29 cellular contexts compared by ENCODE assay signal in genomic region chr5:103293719-103294118, GRCh38.
"Had no signal": no experiment of that assay in that cellular context is flagged by ENCODE, and none has a peak within 500 bp of the region (broad histone marks: within the 10 kb centered on the region; RNA-seq: fewer than 3 reads in every experiment).

No MANE protein-coding gene starts in this region.

- H3K27ac Mint-ChIP-seq: activated CD4-positive, alpha-beta T cell treated with anti-CD3 and anti-CD28 coated beads for 36 hours; activated CD4-positive, alpha-beta T cell treated with anti-CD3 and anti-CD28 coated beads, Interleukin-2, amount 10 ng/mL, durations not matched to agents 7 days and 5 days; activated CD8-positive, alpha-beta T cell treated with anti-CD3 and anti-CD28 coated beads, Interleukin-2, amount 10 ng/mL, durations not matched to agents 7 days and 5 days; activated naive CD4-positive, alpha-beta T cell treated with anti-CD3 and anti-CD28 coated beads, Interleukin-2, amount 10 ng/mL, durations not matched to agents 7 days and 5 days; activated naive CD8-positive, alpha-beta T cell; activated naive CD8-positive, alpha-beta T cell treated with anti-CD3 and anti-CD28 coated beads, Interleukin-2, amount 50 U/mL, for 24 hours; T-helper 1 cell treated with Interleukin-12 subunit alpha and Interleukin-12 subunit beta and Interleukin-4 antibody, amounts not matched to agents 30 μg/mL and 1 μg/mL, for 36 hours; T-helper 2 cell treated with Interferon-gamma antibody and Interleukin-4, amounts not matched to agents 5 μg/mL and 100 μg/mL, for 36 hours; WTC11 had no signal

- ATAC-seq: activated CD4-positive, alpha-beta T cell treated with anti-CD3 and anti-CD28 coated beads for 36 hours; activated CD4-positive, CD25-positive, alpha-beta regulatory T cell treated with anti-CD3 and anti-CD28 coated beads, Interleukin-2, amount 50 U/mL, for 24 hours; activated CD8-positive, alpha-beta T cell treated with anti-CD3 and anti-CD28 coated beads, Interleukin-2, amount 10 ng/mL, durations not matched to agents 7 days and 5 days; activated naive CD8-positive, alpha-beta T cell treated with anti-CD3 and anti-CD28 coated beads, Interleukin-2, amount 50 U/mL, for 24 hours; activated T-cell treated with anti-CD3 and anti-CD28 coated beads, Interleukin-2, amount 50 U/mL, for 4 hours; K562; WTC11 had no signal

- H3K4me1 Mint-ChIP-seq: activated CD4-positive, alpha-beta T cell treated with anti-CD3 and anti-CD28 coated beads for 36 hours; activated CD4-positive, alpha-beta T cell treated with anti-CD3 and anti-CD28 coated beads, Interleukin-2, amount 10 ng/mL, durations not matched to agents 7 days and 5 days; activated naive CD4-positive, alpha-beta T cell treated with anti-CD3 and anti-CD28 coated beads, Interleukin-2, amount 10 ng/mL, durations not matched to agents 7 days and 5 days; activated naive CD8-positive, alpha-beta T cell treated with anti-CD3 and anti-CD28 coated beads, Interleukin-2, amount 50 U/mL, for 24 hours had no signal

- H3K9me3 Mint-ChIP-seq: activated CD4-positive, alpha-beta T cell treated with anti-CD3 and anti-CD28 coated beads, Interleukin-2, amount 10 ng/mL, durations not matched to agents 7 days and 5 days; activated naive CD4-positive, alpha-beta T cell treated with anti-CD3 and anti-CD28 coated beads, Interleukin-2, amount 10 ng/mL, durations not matched to agents 7 days and 5 days; activated naive CD8-positive, alpha-beta T cell treated with anti-CD3 and anti-CD28 coated beads, Interleukin-2, amount 50 U/mL, for 24 hours; activated T-cell treated with anti-CD3 and anti-CD28 coated beads, Interleukin-2, amount 50 U/mL, for 4 hours; T-helper 1 cell treated with Interleukin-12 subunit alpha and Interleukin-12 subunit beta and Interleukin-4 antibody, amounts not matched to agents 30 μg/mL and 1 μg/mL, for 36 hours; T-helper 2 cell treated with Interferon-gamma antibody and Interleukin-4, amounts not matched to agents 5 μg/mL and 100 μg/mL, for 36 hours; WTC11 had no signal

- H3K27me3 Mint-ChIP-seq: activated CD4-positive, alpha-beta T cell treated with anti-CD3 and anti-CD28 coated beads for 36 hours; activated naive CD4-positive, alpha-beta T cell treated with anti-CD3 and anti-CD28 coated beads, Interleukin-2, amount 10 ng/mL, durations not matched to agents 7 days and 5 days; activated naive CD8-positive, alpha-beta T cell; activated naive CD8-positive, alpha-beta T cell treated with anti-CD3 and anti-CD28 coated beads, Interleukin-2, amount 50 U/mL, for 24 hours had no signal

- H3K4me3 Mint-ChIP-seq: activated CD4-positive, alpha-beta T cell treated with anti-CD3 and anti-CD28 coated beads for 36 hours; activated CD4-positive, alpha-beta T cell treated with anti-CD3 and anti-CD28 coated beads, Interleukin-2, amount 10 ng/mL, durations not matched to agents 7 days and 5 days; activated CD8-positive, alpha-beta T cell treated with anti-CD3 and anti-CD28 coated beads, Interleukin-2, amount 10 ng/mL, durations not matched to agents 7 days and 5 days; activated naive CD4-positive, alpha-beta T cell treated with anti-CD3 and anti-CD28 coated beads, Interleukin-2, amount 10 ng/mL, durations not matched to agents 7 days and 5 days; activated naive CD8-positive, alpha-beta T cell; activated naive CD8-positive, alpha-beta T cell treated with anti-CD3 and anti-CD28 coated beads, Interleukin-2, amount 50 U/mL, for 24 hours; activated T-cell treated with anti-CD3 and anti-CD28 coated beads, Interleukin-2, amount 50 U/mL, for 4 hours; T-helper 1 cell treated with Interleukin-12 subunit alpha and Interleukin-12 subunit beta and Interleukin-4 antibody, amounts not matched to agents 30 μg/mL and 1 μg/mL, for 36 hours; T-helper 2 cell treated with Interferon-gamma antibody and Interleukin-4, amounts not matched to agents 5 μg/mL and 100 μg/mL, for 36 hours; WTC11 had no signal

- H3K36me3 Mint-ChIP-seq: activated naive CD4-positive, alpha-beta T cell treated with anti-CD3 and anti-CD28 coated beads, Interleukin-2, amount 10 ng/mL, durations not matched to agents 7 days and 5 days; activated naive CD8-positive, alpha-beta T cell; WTC11 had no signal

- DNase-seq: activated CD4-positive, alpha-beta T cell treated with anti-CD3 and anti-CD28 coated beads for 36 hours; activated CD4-positive, alpha-beta T cell treated with anti-CD3 and anti-CD28 coated beads, Interleukin-2, amount 10 ng/mL, durations not matched to agents 7 days and 5 days; activated CD4-positive, alpha-beta T cell treated with anti-CD3 and anti-CD28 coated beads, Interleukin-2, amount 50 U/mL, for 48 hours; activated CD8-positive, alpha-beta T cell treated with anti-CD3 and anti-CD28 coated beads, Interleukin-2, amount 10 ng/mL, durations not matched to agents 7 days and 5 days; activated effector memory CD4-positive, alpha-beta T cell treated with Interleukin-2 at 50 U/mL for 16 hours; activated naive CD4-positive, alpha-beta T cell treated with anti-CD3 and anti-CD28 coated beads, Interleukin-2, amount 10 ng/mL, durations not matched to agents 7 days and 5 days; activated naive CD8-positive, alpha-beta T cell treated with anti-CD3 and anti-CD28 coated beads, Interleukin-2, amount 50 U/mL, for 24 hours; activated T-cell treated with anti-CD3 and anti-CD28 coated beads, Interleukin-2, amount 50 U/mL, for 4 hours; amniotic stem cell; aorta; brain microvascular endothelial cell; central memory CD4-positive, alpha-beta T cell; NCI-H1092 treated with DMSO at 0.1 percent for 48 hours; NCI-H1417 treated with DMSO at 0.1 percent for 48 hours; NCI-H187 treated with DMSO at 0.1 percent for 48 hours; NCI-H2081 treated with DMSO at 0.1 percent for 48 hours; NCI-H345; NCI-H524 treated with DMSO at 0.1 percent for 48 hours; Peyer's patch; RPMI8226; SHP77 treated with DMSO at 0.1 percent for 48 hours; SK-N-SH had no signal

- H3K4me3 ChIP-seq: K562, Peyer's patch, SJSA1 had no signal
